Comparison of ENCODE assay signal across 13 cellular contexts in genomic region chr2:12173271-12173942, GRCh38.
DNase-seq lines count a peak whose midpoint lies in the region; ATAC-seq and TF ChIP-seq lines count a peak whose summit lies in the region.
"Had no signal": no experiment of that assay in that cellular context is flagged by ENCODE, and none has a peak within 500 bp of the region (broad histone marks: within the 10 kb centered on the region; RNA-seq: fewer than 3 reads in every experiment).

No MANE protein-coding gene starts in this region.

- DNase-seq in AG10803 (ENCODE audit: low read depth) (peak; percentile 11), HCEC 1CT (peak; percentile 35), astrocyte of the cerebellum (ENCODE audit: low read depth) (no peak), foreskin fibroblast (peak in 1 of 2 donors; percentile 62)
- no peak for DNase-seq in stimulated activated naive CD8-positive, alpha-beta T cell treated with anti-CD3 and anti-CD28 coated beads, Interleukin-15, amount 100 ng/mL, for 72 hours
- DNase-seq in stimulated activated effector memory CD8-positive, alpha-beta T cell treated with anti-CD3 and anti-CD28 coated beads, Interleukin-12 subunit alpha, Interleukin-12 subunit beta, amount 100 ng/mL, for 72 hours (ENCODE audit: low spot score in 2 of 2): no peak
- DNase-seq: activated naive CD8-positive, alpha-beta T cell treated with anti-CD3 and anti-CD28 coated beads, Interleukin-2, amount 10 ng/mL, durations not matched to agents 7 days and 5 days; head of caudate nucleus; NCI-H2081; nephron progenitor cell had no signal

- H3K9me3 Mint-ChIP-seq in stimulated activated naive CD8-positive, alpha-beta T cell treated with anti-CD3 and anti-CD28 coated beads, Interleukin-15, amount 100 ng/mL, for 72 hours: no peaks in the 10 kb centered on the region
- no peaks in the 10 kb centered on the region for H3K9me3 Mint-ChIP-seq in stimulated activated effector memory CD8-positive, alpha-beta T cell treated with anti-CD3 and anti-CD28 coated beads, Interleukin-12 subunit alpha, Interleukin-12 subunit beta, amount 100 ng/mL, for 72 hours
- H3K9me3 Mint-ChIP-seq: nephron progenitor cell had no signal

- in situ Hi-C loops in astrocyte of the cerebellum (cut with HindIII; ENCODE audit: low sequenced_read_pairs): loop anchor here (25.0 kb wide), 1 partner anchor 311 kb away; no protein-coding TSS in a partner anchor

- TF ChIP-seq CTCF in AG10803 (conservative IDR thresholded peaks at IDR 0.05; ENCODE audit: low read length) (peak; percentile 55), astrocyte of the cerebellum (IDR thresholded peaks at IDR 0.05; ENCODE audit: low read depth, low read length, missing control alignments) (peak; percentile 60), foreskin fibroblast (IDR thresholded peaks at IDR 0.05; ENCODE audit: low read depth, low read length) (peak; percentile 57)

- H3K27ac Mint-ChIP-seq in stimulated activated naive CD8-positive, alpha-beta T cell treated with anti-CD3 and anti-CD28 coated beads, Interleukin-15, amount 100 ng/mL, for 72 hours: no peak overlapping the region
- no peak overlapping the region for H3K27ac Mint-ChIP-seq in stimulated activated effector memory CD8-positive, alpha-beta T cell treated with anti-CD3 and anti-CD28 coated beads, Interleukin-12 subunit alpha, Interleukin-12 subunit beta, amount 100 ng/mL, for 72 hours
- H3K27ac Mint-ChIP-seq: activated naive CD8-positive, alpha-beta T cell treated with anti-CD3 and anti-CD28 coated beads, Interleukin-2, amount 10 ng/mL, durations not matched to agents 7 days and 5 days; nephron progenitor cell had no signal

- no peak for ATAC-seq in stimulated activated naive CD8-positive, alpha-beta T cell treated with anti-CD3 and anti-CD28 coated beads, Interleukin-15, amount 100 ng/mL, for 72 hours
- ATAC-seq in GM21390 (IDR thresholded peaks at IDR 0.05; ENCODE audit: unreplicated experiment) (no peak), GM18511 (IDR thresholded peaks at IDR 0.05; ENCODE audit: unreplicated experiment) (no peak)
- no peak for ATAC-seq in stimulated activated effector memory CD8-positive, alpha-beta T cell treated with anti-CD3 and anti-CD28 coated beads, Interleukin-12 subunit alpha, Interleukin-12 subunit beta, amount 100 ng/mL, for 72 hours

- H3K4me3 ChIP-seq in AG10803 (ENCODE audit: low read length) (no peak overlapping the region), astrocyte of the cerebellum (ENCODE audit: low read depth, low read length) (no peak overlapping the region), foreskin fibroblast (ENCODE audit: low read depth in 1 of 2, low read length in 2 of 2) (no peak overlapping the region)
- H3K4me3 ChIP-seq: SJSA1 had no signal

- peaks cover 47% of the 10 kb centered on the region for H3K4me1 Mint-ChIP-seq in stimulated activated naive CD8-positive, alpha-beta T cell treated with anti-CD3 and anti-CD28 coated beads, Interleukin-15, amount 100 ng/mL, for 72 hours
- H3K4me1 Mint-ChIP-seq in stimulated activated effector memory CD8-positive, alpha-beta T cell treated with anti-CD3 and anti-CD28 coated beads, Interleukin-12 subunit alpha, Interleukin-12 subunit beta, amount 100 ng/mL, for 72 hours: peaks cover 43% of the 10 kb centered on the region

- H3K27me3 Mint-ChIP-seq in stimulated activated naive CD8-positive, alpha-beta T cell treated with anti-CD3 and anti-CD28 coated beads, Interleukin-15, amount 100 ng/mL, for 72 hours: no peaks in the 10 kb centered on the region

- no peak overlapping the region for H3K4me3 Mint-ChIP-seq in stimulated activated naive CD8-positive, alpha-beta T cell treated with anti-CD3 and anti-CD28 coated beads, Interleukin-15, amount 100 ng/mL, for 72 hours
- H3K4me3 Mint-ChIP-seq in stimulated activated effector memory CD8-positive, alpha-beta T cell treated with anti-CD3 and anti-CD28 coated beads, Interleukin-12 subunit alpha, Interleukin-12 subunit beta, amount 100 ng/mL, for 72 hours: no peak overlapping the region
- H3K4me3 Mint-ChIP-seq: activated naive CD8-positive, alpha-beta T cell treated with anti-CD3 and anti-CD28 coated beads, Interleukin-2, amount 10 ng/mL, durations not matched to agents 7 days and 5 days; nephron progenitor cell had no signal

- no peaks in the 10 kb centered on the region for H3K36me3 Mint-ChIP-seq in stimulated activated effector memory CD8-positive, alpha-beta T cell treated with anti-CD3 and anti-CD28 coated beads, Interleukin-12 subunit alpha, Interleukin-12 subunit beta, amount 100 ng/mL, for 72 hours

Comparison
In these comparisons a context has a peak if more than half of its experiments do, and no peak if none do; other contexts are left out.
1. DNase-seq: peak in AG10803 (single experiment) and HCEC 1CT (single experiment); none in astrocyte of the cerebellum (single experiment), stimulated activated naive CD8-positive, alpha-beta T cell treated with anti-CD3 and anti-CD28 coated beads, Interleukin-15, amount 100 ng/mL, for 72 hours (0 of 2) and stimulated activated effector memory CD8-positive, alpha-beta T cell treated with anti-CD3 and anti-CD28 coated beads, Interleukin-12 subunit alpha, Interleukin-12 subunit beta, amount 100 ng/mL, for 72 hours (0 of 2).
2. Peak in every context shown above with its lines, with median percentiles within 50 percentile points of each other: CTCF ChIP-seq.